In the genomic region with DNA sequence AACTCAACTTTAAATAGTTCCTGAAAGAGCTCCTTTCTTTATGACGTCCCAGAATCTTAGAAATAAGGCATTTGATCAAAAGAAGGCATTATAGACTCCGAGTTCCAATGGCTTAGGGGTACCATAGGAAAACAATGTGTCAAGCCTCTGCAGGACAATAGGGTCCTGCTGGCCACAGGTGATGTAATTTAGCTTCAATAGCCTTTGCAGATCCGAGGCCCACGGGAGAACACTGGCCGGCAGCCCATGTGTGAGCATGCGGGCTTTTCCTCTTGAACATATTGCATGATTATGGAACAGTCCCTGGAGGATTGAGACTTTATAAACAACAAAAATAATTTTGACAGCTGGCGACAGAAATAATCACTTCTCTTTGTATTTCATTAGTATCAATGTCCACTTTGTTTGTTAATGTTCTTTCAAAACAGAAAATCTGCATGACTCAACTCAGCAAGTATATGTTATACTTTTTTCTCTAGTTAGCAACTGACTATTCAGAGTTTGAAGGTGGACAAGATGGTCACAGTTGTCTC, we compare ENCODE assay signal across 28 cellular contexts. TPM values are rescaled to one million over a fixed set of nuclear protein-coding genes. Genes with fewer than 3 reads are reported as not detected.
DNase-seq lines count a peak whose midpoint lies in the region; ATAC-seq and TF ChIP-seq lines count a peak whose summit lies in the region.
"Had no signal": no experiment of that assay in that cellular context is flagged by ENCODE, and none has a peak within 500 bp of the region (broad histone marks: within the 10 kb centered on the region; RNA-seq: fewer than 3 reads in every experiment).

No MANE protein-coding gene starts in this region.

- intact Hi-C loops in OCI-LY7 (cut with micrococcal nuclease; ENCODE audit: unreplicated experiment), result loop anchor here (2.0 to 10.0 kb wide), 4 partner anchors 24 to 1304 kb away; no protein-coding TSS in a partner anchor
- intact Hi-C loops in psoas muscle (cut with DNase I), result no loop called here

- POLR2A ChIA-PET in OCI-LY7 (lab: Charles Lee), result interaction anchor here (0.6 to 5.1 kb wide), 16 partner anchors 9 to 1802 kb away, joined by 3 to 52 read pairs (median 4); partner anchors contain the start of gene NR5A2

- H4K20me1 ChIP-seq in OCI-LY7 (ENCODE audit: insufficient read depth, low read length), result no peaks in the 10 kb centered on the region

- 24 to 27% (median 27%) methylated on average over 7 of the region's 7 CpGs for WGBS in psoas muscle, 3 donors

- TSS peak; percentile 95 for BruUV-seq in OCI-LY7 (replicated peaks; lab: Mats Ljungman, UMichigan)

- no peaks in the 10 kb centered on the region for H3K27me3 ChIP-seq in ACC112 (ENCODE audit: insufficient read depth, low read length)
- peaks cover 0 to 5% (median 0%) of the 10 kb centered on the region in 3 donors for H3K27me3 ChIP-seq in psoas muscle (ENCODE audit: insufficient read depth in 3 of 3, low read length in 2 of 3)
- H3K27me3 ChIP-seq: ascending aorta, heart left ventricle, transverse colon had no signal

- ATAC-seq in GM19328 (IDR thresholded peaks at IDR 0.05; ENCODE audit: unreplicated experiment), result no peak
- no peak for ATAC-seq in psoas muscle
- ATAC-seq: activated CD8-positive, alpha-beta T cell treated with anti-CD3 and anti-CD28 coated beads for 36 hours; mucosa of descending colon; natural killer cell treated with Interleukin-12 subunit alpha and Interleukin-12 subunit beta and Interleukin-15 and Interleukin-18, amount 100 ng/mL, for 72 hours; PC-3 had no signal

- H2AFZ ChIP-seq in ACC112 (ENCODE audit: low read length, unreplicated experiment) (peak overlapping the region; percentile 12), OCI-LY7 (ENCODE audit: low read length) (peak overlapping the region; percentile 81; the same call in 1 of the 2 replicates)

- H3K9me2 ChIP-seq in OCI-LY7 (ENCODE audit: insufficient read depth, low read length), result no peaks in the 10 kb centered on the region

- H3K4me1 ChIP-seq in ACC112 (ENCODE audit: control insufficient read depth, insufficient read depth, low read length, unreplicated experiment), result no peaks in the 10 kb centered on the region
- H3K4me1 ChIP-seq in OCI-LY7 (ENCODE audit: insufficient read depth, low read length, poor library complexity, severe bottlenecking), result peaks cover 65% of the 10 kb centered on the region
- H3K4me1 ChIP-seq in psoas muscle, result no peaks in the 10 kb centered on the region
- H3K4me1 ChIP-seq: ascending aorta had no signal

- no peak for TF ChIP-seq POLR2A in erythroblast (IDR thresholded peaks at IDR 0.05; ENCODE audit: low read length)

- no peaks in the 10 kb centered on the region for H3K79me2 ChIP-seq in ACC112 (ENCODE audit: control insufficient read depth, insufficient read depth, low read length, unreplicated experiment)
- H3K79me2 ChIP-seq in OCI-LY7 (ENCODE audit: insufficient read depth, low read depth, low read length), result no peaks in the 10 kb centered on the region

- H3K9me3 ChIP-seq in OCI-LY7 (ENCODE audit: low read length) (no peaks in the 10 kb centered on the region), psoas muscle (no peaks in the 10 kb centered on the region)
- H3K9me3 ChIP-seq: ascending aorta, heart left ventricle, mucosa of descending colon, transverse colon had no signal

- H3K36me3 ChIP-seq in ACC112 (ENCODE audit: insufficient read depth, low read length) (no peaks in the 10 kb centered on the region), OCI-LY7 (ENCODE audit: insufficient read depth, low read length) (no peaks in the 10 kb centered on the region), psoas muscle (ENCODE audit: insufficient read depth in 1 of 2, low read depth in 1 of 2) (no peaks in the 10 kb centered on the region)
- H3K36me3 ChIP-seq: ascending aorta, heart left ventricle, transverse colon had no signal

- CTCF ChIA-PET in OCI-LY7 (lab: Charles Lee; ENCODE audit: unreplicated experiment), result interaction anchor here (0.6 kb wide), 1 partner anchor 1042 kb away, joined by 4 read pairs; no protein-coding TSS in a partner anchor

- peak; percentile 81 for DNase-seq in DMS 273 (lab: John Stamatoyannopoulos, UW; ENCODE audit: unreplicated experiment)
- peak; percentile 18 for DNase-seq in OCI-LY7 (ENCODE audit: low spot score)
- DNase-seq in fibroblast of mammary gland (ENCODE audit: low read depth), result peak; percentile 2
- DNase-seq in DMS153 (lab: John Stamatoyannopoulos, UW), result no peak
- DNase-seq in erythroblast (lab: John Stamatoyannopoulos, UW), result no peak
- no peak for DNase-seq in psoas muscle
- DNase-seq: ACHN; activated CD8-positive, alpha-beta T cell treated with anti-CD3 and anti-CD28 coated beads for 36 hours; C1 segment of cervical spinal cord; central memory CD4-positive, alpha-beta T cell; COR-L47; kidney; mucosa of descending colon; NCI-H1092 treated with DMSO at 0.1 percent for 48 hours; NCI-H226; NCI-H82; PC-3; transverse colon had no signal

- H3K4me3 ChIP-seq in ACC112 (ENCODE audit: low read depth, low read length), result no peak overlapping the region
- peak overlapping the region; percentile 49 for H3K4me3 ChIP-seq in OCI-LY7 (ENCODE audit: low read depth, low read length, poor library complexity, severe bottlenecking)
- no peak overlapping the region for H3K4me3 ChIP-seq in fibroblast of mammary gland (ENCODE audit: control insufficient read depth, low read depth, low read length)
- H3K4me3 ChIP-seq in psoas muscle, result no peak overlapping the region
- H3K4me3 ChIP-seq: ascending aorta, heart left ventricle, lung, mucosa of descending colon, transverse colon had no signal

- H3K27ac ChIP-seq in ACC112 (ENCODE audit: low read depth, low read length) (no peak overlapping the region), OCI-LY7 (ENCODE audit: low read depth, low read length, poor library complexity, severe bottlenecking) (peak overlapping the region; percentile 98), psoas muscle (no peak overlapping the region)
- H3K27ac ChIP-seq: ascending aorta, heart left ventricle, transverse colon had no signal

- no peak for TF ChIP-seq CTCF in OCI-LY7 (conservative IDR thresholded peaks at IDR 0.05; ENCODE audit: low read length)
- TF ChIP-seq CTCF in fibroblast of mammary gland (conservative IDR thresholded peaks at IDR 0.05; ENCODE audit: control insufficient read depth, insufficient read depth, low read depth, low read length), result no peak
- no peak for TF ChIP-seq CTCF in psoas muscle (IDR thresholded peaks at IDR 0.05)

- peak overlapping the region; percentile 72 for H3K4me2 ChIP-seq in OCI-LY7 (ENCODE audit: low read length)

RNA-seq across cellular contexts. Expression of gene NR5A2, which starts 49.0 kb away (rescaled TPM):
- 1.1 and 2.3 TPM in 2 replicates for total RNA-seq in OCI-LY7 (2014; rRNA removed; shearing (Covaris generic))
- total RNA-seq in OCI-LY7 (2022) (3.9 and 5.4 TPM in 2 replicates), psoas muscle (1 to 10 TPM in 1 of 4 donors, under 1 TPM in 3; 0.60 to 1.2 (median 0.90) TPM)
- under 1 TPM; 0.27 to 0.29 (median 0.29) TPM for polyA plus RNA-seq in psoas muscle
- total RNA-seq: activated CD8-positive, alpha-beta T cell treated with anti-CD3 and anti-CD28 coated beads for 36 hours; activated T-helper 2 cell treated with anti-CD3 and anti-CD28 coated beads, Interferon-gamma antibody, Interleukin-2, Interleukin-4, amounts not matched to agents 10 μg/mL and 5 μg/mL and 100 μg/mL, durations not matched to agents 14 hours and 24 hours and 36 hours; fibroblast of lung; osteoblast; T-helper 2 cell treated with Interferon-gamma antibody and Interleukin-4, amounts not matched to agents 100 ng/mL and 5 ng/mL, for 36 hours had no signal

Comparison
In these comparisons a context has a peak if more than half of its experiments do, and no peak if none do; other contexts are left out.
1. DNase-seq: peak in DMS 273 (single experiment), OCI-LY7 (single experiment) and fibroblast of mammary gland (single experiment); none in DMS153 (single experiment), erythroblast (0 of 2) and psoas muscle (0 of 2).